9 cellular contexts compared by ENCODE assay signal in genomic region chr17:19384723-19385391, GRCh38. TPM values are rescaled to one million over a fixed set of nuclear protein-coding genes. Genes with fewer than 3 reads are reported as not detected.
DNase-seq lines count a peak whose midpoint lies in the region; ATAC-seq and TF ChIP-seq lines count a peak whose summit lies in the region.
"Had no signal": no experiment of that assay in that cellular context is flagged by ENCODE, and none has a peak within 500 bp of the region (broad histone marks: within the 10 kb centered on the region; RNA-seq: fewer than 3 reads in every experiment).

No MANE protein-coding gene starts in this region.

- H3K4me3 Mint-ChIP-seq in activated T-helper 17 cell treated with anti-CD3 and anti-CD28 coated beads, Interleukin-2, amount 50 U/mL, for 72 hours: no peak overlapping the region
- H3K4me3 Mint-ChIP-seq in activated naive CD8-positive, alpha-beta T cell treated with anti-CD3 and anti-CD28 coated beads, Interleukin-2, amount 50 U/mL, for 24 hours: no peak overlapping the region

- no peaks in the 10 kb centered on the region for H3K4me1 Mint-ChIP-seq in activated T-helper 17 cell treated with anti-CD3 and anti-CD28 coated beads, Interleukin-2, amount 50 U/mL, for 72 hours
- peaks cover 12% of the 10 kb centered on the region for H3K4me1 Mint-ChIP-seq in activated naive CD8-positive, alpha-beta T cell treated with anti-CD3 and anti-CD28 coated beads, Interleukin-2, amount 50 U/mL, for 24 hours

- in situ Hi-C loops in G401 (cut with HindIII; ENCODE audit: low sequenced_read_pairs) (no loop called here), ACHN (cut with HindIII; ENCODE audit: low pct_ligation_motif_present, low pct_unique_long_range_greater_than_20kb, low sequenced_read_pairs) (no loop called here)

- H3K36me3 Mint-ChIP-seq in activated T-helper 17 cell treated with anti-CD3 and anti-CD28 coated beads, Interleukin-2, amount 50 U/mL, for 72 hours (ENCODE audit: low read depth): peaks cover 35% of the 10 kb centered on the region
- H3K36me3 Mint-ChIP-seq in activated naive CD8-positive, alpha-beta T cell treated with anti-CD3 and anti-CD28 coated beads, Interleukin-2, amount 50 U/mL, for 24 hours (ENCODE audit: low read depth): peaks cover 9% of the 10 kb centered on the region

- peaks cover 43% of the 10 kb centered on the region for H3K36me3 ChIP-seq in right atrium auricular region

- H3K27me3 ChIP-seq in HL-60 (ENCODE audit: insufficient read depth, poor library complexity, severe bottlenecking) (no peaks in the 10 kb centered on the region), right atrium auricular region (no peaks in the 10 kb centered on the region)

- peak; percentile 78 to 87 for DNase-seq in HL-60 (ENCODE audit: low read depth in 1 of 2, low spot score in 1 of 2)
- peak; percentile 95 for DNase-seq in right atrium auricular region (ENCODE audit: low spot score)
- DNase-seq in smooth muscle cell of the brain vasculature (ENCODE audit: low read depth, low spot score): peak; percentile 86
- no peak for DNase-seq in G401 (ENCODE audit: low spot score)
- no peak for DNase-seq in activated naive CD8-positive, alpha-beta T cell treated with anti-CD3 and anti-CD28 coated beads, Interleukin-2, amount 50 U/mL, for 24 hours
- DNase-seq in ACHN: no peak

- no peaks in the 10 kb centered on the region for H3K9me3 Mint-ChIP-seq in activated T-helper 17 cell treated with anti-CD3 and anti-CD28 coated beads, Interleukin-2, amount 50 U/mL, for 72 hours
- no peaks in the 10 kb centered on the region for H3K9me3 Mint-ChIP-seq in activated naive CD8-positive, alpha-beta T cell treated with anti-CD3 and anti-CD28 coated beads, Interleukin-2, amount 50 U/mL, for 24 hours

- no peak overlapping the region for H3K4me3 ChIP-seq in HL-60 (replicated peaks; ENCODE audit: insufficient read depth, low read length)
- H3K4me3 ChIP-seq in right atrium auricular region: peak overlapping the region in 1 of 2 donors; percentile 46

- no peaks in the 10 kb centered on the region for H3K27me3 Mint-ChIP-seq in activated T-helper 17 cell treated with anti-CD3 and anti-CD28 coated beads, Interleukin-2, amount 50 U/mL, for 72 hours
- peaks cover 2% of the 10 kb centered on the region for H3K27me3 Mint-ChIP-seq in activated naive CD8-positive, alpha-beta T cell treated with anti-CD3 and anti-CD28 coated beads, Interleukin-2, amount 50 U/mL, for 24 hours

- ATAC-seq in activated T-helper 17 cell treated with anti-CD3 and anti-CD28 coated beads, Interleukin-2, amount 50 U/mL, for 72 hours (replicated peaks): no peak
- no peak for ATAC-seq in activated naive CD8-positive, alpha-beta T cell treated with anti-CD3 and anti-CD28 coated beads, Interleukin-2, amount 50 U/mL, for 24 hours
- ATAC-seq in HG03196 (IDR thresholded peaks at IDR 0.05; ENCODE audit: unreplicated experiment): no peak

- no peak overlapping the region for H3K27ac ChIP-seq in HL-60 (replicated peaks)
- peak overlapping the region; percentile 87 to 98 for H3K27ac ChIP-seq in right atrium auricular region
- H3K27ac ChIP-seq: KMS-11 had no signal

- TF ChIP-seq CTCF in HL-60 (IDR thresholded peaks at IDR 0.05; ENCODE audit: insufficient read depth, low read length) (no peak), right atrium auricular region (IDR thresholded peaks at IDR 0.05) (no peak)

- peak overlapping the region; percentile 32 for H3K27ac Mint-ChIP-seq in activated T-helper 17 cell treated with anti-CD3 and anti-CD28 coated beads, Interleukin-2, amount 50 U/mL, for 72 hours
- no peak overlapping the region for H3K27ac Mint-ChIP-seq in activated naive CD8-positive, alpha-beta T cell treated with anti-CD3 and anti-CD28 coated beads, Interleukin-2, amount 50 U/mL, for 24 hours

- no peaks in the 10 kb centered on the region for H3K9me3 ChIP-seq in right atrium auricular region

- H3K4me1 ChIP-seq in right atrium auricular region: peaks cover 0 to 62% of the 10 kb centered on the region in 2 donors

RNA-seq across cellular contexts. Expression of gene MFAP4, which starts 2.1 kb away (rescaled TPM):
- not detected for total RNA-seq in activated T-helper 17 cell treated with anti-CD3 and anti-CD28 coated beads, Interleukin-2, amount 50 U/mL, for 72 hours
- total RNA-seq in right atrium auricular region: 100 to 1,000 TPM in 1 of 2 donors, 10 to 100 TPM in 1; 78.5 to 104 TPM
- 0.31 TPM in 1 of 2 replicates, not detected in the other for total RNA-seq in G401 (2014; rRNA removed; shearing (Covaris generic))

RNA-seq across cellular contexts. Expression of gene MAPK7, which starts 6.6 kb away (rescaled TPM):
- total RNA-seq in activated T-helper 17 cell treated with anti-CD3 and anti-CD28 coated beads, Interleukin-2, amount 50 U/mL, for 72 hours: 10 to 100 TPM; 22.1 to 39.3 TPM
- 10 to 100 TPM; 15.9 to 17.8 TPM for total RNA-seq in right atrium auricular region
- total RNA-seq in G401 (2014; rRNA removed; shearing (Covaris generic)): 1.2 and 5.1 TPM in 2 replicates

RNA-seq across cellular contexts. Expression of gene B9D1, which starts 22.3 kb away (rescaled TPM):
- total RNA-seq in activated T-helper 17 cell treated with anti-CD3 and anti-CD28 coated beads, Interleukin-2, amount 50 U/mL, for 72 hours: 1 to 10 TPM; 2.8 to 3.4 TPM
- 10 to 100 TPM; 18.7 to 24.6 TPM for total RNA-seq in right atrium auricular region
- 50.5 and 94.6 TPM in 2 replicates for total RNA-seq in G401 (2014; rRNA removed; shearing (Covaris generic))

RNA-seq across cellular contexts. Expression of gene RNF112, which starts 26.2 kb away (rescaled TPM):
- total RNA-seq in activated T-helper 17 cell treated with anti-CD3 and anti-CD28 coated beads, Interleukin-2, amount 50 U/mL, for 72 hours: 1 to 10 TPM in 1 of 2 donors, under 1 TPM in 1; 0.56 to 3.1 TPM
- 1 to 10 TPM in 1 of 2 donors, under 1 TPM in 1; 0.67 to 1.2 TPM for total RNA-seq in right atrium auricular region
- 0.18 TPM in 1 of 2 replicates, not detected in the other for total RNA-seq in G401 (2014; rRNA removed; shearing (Covaris generic))

Comparison
In these comparisons a context has a peak if more than half of its experiments do, and no peak if none do; other contexts are left out.
1. DNase-seq: peak in HL-60 (2 of 2), right atrium auricular region (single experiment) and smooth muscle cell of the brain vasculature (single experiment); none in G401 (single experiment), activated naive CD8-positive, alpha-beta T cell treated with anti-CD3 and anti-CD28 coated beads, Interleukin-2, amount 50 U/mL, for 24 hours (single experiment) and ACHN (single experiment).
2. RNA of gene MFAP4, which starts 2.1 kb away (total RNA-seq): 78.5 to 104 TPM in right atrium auricular region; not detected in activated T-helper 17 cell treated with anti-CD3 and anti-CD28 coated beads, Interleukin-2, amount 50 U/mL, for 72 hours and 0.31 TPM in G401; every median in the first group is over 10 times any median in the second.
3. RNA of gene B9D1, which starts 22.3 kb away (total RNA-seq): 50.5 to 94.6 TPM in G401 and 18.7 to 24.6 TPM in right atrium auricular region; 2.8 to 3.4 TPM in activated T-helper 17 cell treated with anti-CD3 and anti-CD28 coated beads, Interleukin-2, amount 50 U/mL, for 72 hours; every median in the first group is over 4 times any median in the second.